In the genomic region with DNA sequence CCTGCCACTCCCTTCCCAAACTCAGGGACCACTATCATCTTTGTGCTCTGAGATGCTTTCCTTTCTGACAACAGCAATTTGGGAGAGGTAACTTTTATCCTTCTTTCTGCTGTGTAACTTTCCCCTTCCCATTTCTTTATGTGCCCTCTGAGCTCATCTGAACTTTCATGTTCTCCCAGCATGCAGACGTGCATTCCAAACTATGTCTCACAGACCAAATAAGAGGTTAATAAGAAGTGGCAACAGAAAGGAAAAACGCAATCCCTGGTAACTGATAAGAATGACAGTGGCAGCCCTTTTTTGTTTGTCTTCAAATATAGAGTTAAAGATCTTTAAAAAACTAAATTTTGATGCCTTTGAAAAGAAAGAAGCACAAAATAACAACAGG, we compare ENCODE assay signal across 10 cellular contexts.
A peak's percentile ranks its signal among the peaks of the same experiment; 100 is the strongest.
DNase-seq lines count a peak whose midpoint lies in the region; ATAC-seq, FAIRE-seq and TF ChIP-seq lines count a peak whose summit lies in the region.
"Had no signal": no experiment of that assay in that cellular context is flagged by ENCODE, and none has a peak within 500 bp of the region (broad histone marks: within the 10 kb centered on the region; RNA-seq: fewer than 3 reads in every experiment).

No MANE protein-coding gene starts in this region.

- DNase-seq in A549 (ENCODE audit: low read depth in 1 of 2, low spot score in 1 of 2) (peak in 1 of 2 experiments; percentile 19), cardiac fibroblast (ENCODE audit: low read depth in 2 of 2) (peak; percentile 62 to 65), NCI-H82 treated with DMSO at 0.1 percent for 48 hours (lab: John Stamatoyannopoulos, UW; ENCODE audit: unreplicated experiment) (no peak), RKO (ENCODE audit: low spot score) (no peak), NCI-H2107 (lab: John Stamatoyannopoulos, UW) (no peak)
- DNase-seq: NCI-H510A, occipital lobe had no signal

- TF ChIP-seq CTCF in A549 (IDR thresholded peaks at IDR 0.05) (no peak), cardiac fibroblast (IDR thresholded peaks at IDR 0.05; ENCODE audit: low read depth, low read length) (no peak)

- TF ChIP-seq EP300 in A549 (IDR thresholded peaks at IDR 0.05): no peak

- ATAC-seq in A549 (peak in 1 of 2 experiments; percentile 71; a peak in 3 of 6 replicates), GM18502 (IDR thresholded peaks at IDR 0.05; ENCODE audit: poor library complexity, unreplicated experiment) (no peak)

- CTCF ChIA-PET in A549 (lab: Yijun Ruan, JAX): no interaction called here

- no peak for TF ChIP-seq POLR2A in A549 (IDR thresholded peaks at IDR 0.05; ENCODE audit: low read length)

- peaks cover 5% of the 10 kb centered on the region; the same call in 1 of the 2 replicates for H3K36me3 ChIP-seq in HUES48 (ENCODE audit: control insufficient read depth, insufficient read depth, low read length)
- H3K36me3 ChIP-seq in mucosa of rectum (ENCODE audit: control insufficient read depth in 2 of 2, insufficient read depth in 2 of 2, low read length in 2 of 2): peaks cover 35 to 37% of the 10 kb centered on the region in 2 donors

- H3K27me3 ChIP-seq in HUES48 (ENCODE audit: control insufficient read depth, insufficient read depth, low read length) (no peaks in the 10 kb centered on the region), mucosa of rectum (ENCODE audit: control insufficient read depth in 2 of 2, insufficient read depth in 2 of 2, low read length in 2 of 2) (no peaks in the 10 kb centered on the region)

- TF ChIP-seq RAD21 in A549 (conservative IDR thresholded peaks at IDR 0.05 in 1 of 2, IDR thresholded peaks at IDR 0.05 in 1 of 2): no peak

- no peaks in the 10 kb centered on the region for H3K9me3 ChIP-seq in A549
- no peaks in the 10 kb centered on the region for H3K9me3 ChIP-seq in HUES48 (ENCODE audit: control insufficient read depth, insufficient read depth, low read length)
- no peaks in the 10 kb centered on the region for H3K9me3 ChIP-seq in mucosa of rectum (ENCODE audit: control insufficient read depth in 2 of 2, low read length in 2 of 2)

- peak overlapping the region; percentile 11 to 59; a peak in 4 of 6 replicates for H3K27ac ChIP-seq in A549
- H3K27ac ChIP-seq in HUES48 (ENCODE audit: low read depth, low read length): peak overlapping the region; percentile 87
- peak overlapping the region; percentile 92 to 96 for H3K27ac ChIP-seq in mucosa of rectum (ENCODE audit: low read depth in 2 of 2, low read length in 2 of 2)

- H3K4me3 ChIP-seq in A549 (no peak overlapping the region), HUES48 (ENCODE audit: low read depth, low read length) (no peak overlapping the region), cardiac fibroblast (replicated peaks in 1 of 2; ENCODE audit: low read depth in 2 of 2, low read length in 2 of 2) (no peak overlapping the region), mucosa of rectum (ENCODE audit: low read length in 2 of 2) (no peak overlapping the region)

- H3K4me1 ChIP-seq in A549 (peaks cover 46% of the 10 kb centered on the region), HUES48 (ENCODE audit: control insufficient read depth, insufficient read depth, low read length) (peaks cover 98% of the 10 kb centered on the region), mucosa of rectum (ENCODE audit: control insufficient read depth in 2 of 2, insufficient read depth in 2 of 2, low read length in 2 of 2) (peaks cover 79 to 82% of the 10 kb centered on the region in 2 donors)

- H3K4me2 ChIP-seq in A549: peak overlapping the region; percentile 47

- no peak for FAIRE-seq in A549 (lab: Jason Lieb, UNC)

- 0 out of 2 replicates have a peak overlapping the region, but pooled peaks have one; percentile 14 for H3K9ac ChIP-seq in HUES48 (ENCODE audit: low read depth, low read length)
- peak overlapping the region in 1 of 2 donors; percentile 41 for H3K9ac ChIP-seq in mucosa of rectum (ENCODE audit: low read depth in 1 of 2, low read length in 2 of 2)

- POLR2A ChIA-PET in A549 (lab: Yijun Ruan, JAX): no interaction called here

- WGBS in A549 (ENCODE audit: missing lambda C conversion rate): 38% methylated on average over 2 of the region's 2 CpGs

TF ChIP-seq in A549, 52 proteins besides CTCF, POLR2A, EP300 and RAD21:
- no peak for TF ChIP-seq RCOR1 (IDR thresholded peaks at IDR 0.05; ENCODE audit: low read depth, low read length)
- TF ChIP-seq, protein P1, sequence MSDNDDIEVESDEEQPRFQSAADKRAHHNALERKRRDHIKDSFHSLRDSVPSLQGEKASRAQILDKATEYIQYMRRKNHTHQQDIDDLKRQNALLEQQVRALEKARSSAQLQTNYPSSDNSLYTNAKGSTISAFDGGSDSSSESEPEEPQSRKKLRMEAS (IDR thresholded peaks at IDR 0.05): no peak
- TF ChIP-seq, protein P2, sequence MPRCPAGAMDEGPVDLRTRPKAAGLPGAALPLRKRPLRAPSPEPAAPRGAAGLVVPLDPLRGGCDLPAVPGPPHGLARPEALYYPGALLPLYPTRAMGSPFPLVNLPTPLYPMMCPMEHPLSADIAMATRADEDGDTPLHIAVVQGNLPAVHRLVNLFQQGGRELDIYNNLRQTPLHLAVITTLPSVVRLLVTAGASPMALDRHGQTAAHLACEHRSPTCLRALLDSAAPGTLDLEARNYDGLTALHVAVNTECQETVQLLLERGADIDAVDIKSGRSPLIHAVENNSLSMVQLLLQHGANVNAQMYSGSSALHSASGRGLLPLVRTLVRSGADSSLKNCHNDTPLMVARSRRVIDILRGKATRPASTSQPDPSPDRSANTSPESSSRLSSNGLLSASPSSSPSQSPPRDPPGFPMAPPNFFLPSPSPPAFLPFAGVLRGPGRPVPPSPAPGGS (IDR thresholded peaks at IDR 0.05): no peak
- TF ChIP-seq, protein P3, sequence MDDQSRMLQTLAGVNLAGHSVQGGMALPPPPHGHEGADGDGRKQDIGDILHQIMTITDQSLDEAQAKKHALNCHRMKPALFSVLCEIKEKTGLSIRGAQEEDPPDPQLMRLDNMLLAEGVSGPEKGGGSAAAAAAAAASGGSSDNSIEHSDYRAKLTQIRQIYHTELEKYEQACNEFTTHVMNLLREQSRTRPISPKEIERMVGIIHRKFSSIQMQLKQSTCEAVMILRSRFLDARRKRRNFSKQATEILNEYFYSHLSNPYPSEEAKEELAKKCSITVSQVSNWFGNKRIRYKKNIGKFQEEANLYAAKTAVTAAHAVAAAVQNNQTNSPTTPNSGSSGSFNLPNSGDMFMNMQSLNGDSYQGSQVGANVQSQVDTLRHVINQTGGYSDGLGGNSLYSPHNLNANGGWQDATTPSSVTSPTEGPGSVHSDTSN (IDR thresholded peaks at IDR 0.05): no peak
- no peak for TF ChIP-seq EHF (CRISPR knock-in tag; IDR thresholded peaks at IDR 0.05)
- TF ChIP-seq TFCP2L1 (CRISPR knock-in tag; IDR thresholded peaks at IDR 0.05): no peak
- no peak for TF ChIP-seq CBX2 (IDR thresholded peaks at IDR 0.05; ENCODE audit: borderline replicate concordance, low read depth)
- no peak for TF ChIP-seq CHD2 (IDR thresholded peaks at IDR 0.05; ENCODE audit: low read length, partially characterized antibody)
- no peak for TF ChIP-seq MAZ (IDR thresholded peaks at IDR 0.05; ENCODE audit: borderline replicate concordance, low read depth, low read length)
- TF ChIP-seq ZNF302 (CRISPR knock-in tag; IDR thresholded peaks at IDR 0.05): no peak
- TF ChIP-seq HOXB13 (CRISPR knock-in tag; IDR thresholded peaks at IDR 0.05; ENCODE audit: low read depth): no peak
- no peak for TF ChIP-seq FOSB (CRISPR knock-in tag; IDR thresholded peaks at IDR 0.05)
- TF ChIP-seq RFX5 (IDR thresholded peaks at IDR 0.05): no peak
- TF ChIP-seq BHLHE40 (IDR thresholded peaks at IDR 0.05; ENCODE audit: low read depth, low read length): no peak
- TF ChIP-seq NPAS2 (CRISPR knock-in tag; IDR thresholded peaks at IDR 0.05; ENCODE audit: borderline replicate concordance): no peak
- TF ChIP-seq NFE2L2 (conservative IDR thresholded peaks at IDR 0.05; ENCODE audit: low read length): no peak
- TF ChIP-seq HOXA7 (CRISPR knock-in tag; IDR thresholded peaks at IDR 0.05): no peak
- TF ChIP-seq, protein P4, sequence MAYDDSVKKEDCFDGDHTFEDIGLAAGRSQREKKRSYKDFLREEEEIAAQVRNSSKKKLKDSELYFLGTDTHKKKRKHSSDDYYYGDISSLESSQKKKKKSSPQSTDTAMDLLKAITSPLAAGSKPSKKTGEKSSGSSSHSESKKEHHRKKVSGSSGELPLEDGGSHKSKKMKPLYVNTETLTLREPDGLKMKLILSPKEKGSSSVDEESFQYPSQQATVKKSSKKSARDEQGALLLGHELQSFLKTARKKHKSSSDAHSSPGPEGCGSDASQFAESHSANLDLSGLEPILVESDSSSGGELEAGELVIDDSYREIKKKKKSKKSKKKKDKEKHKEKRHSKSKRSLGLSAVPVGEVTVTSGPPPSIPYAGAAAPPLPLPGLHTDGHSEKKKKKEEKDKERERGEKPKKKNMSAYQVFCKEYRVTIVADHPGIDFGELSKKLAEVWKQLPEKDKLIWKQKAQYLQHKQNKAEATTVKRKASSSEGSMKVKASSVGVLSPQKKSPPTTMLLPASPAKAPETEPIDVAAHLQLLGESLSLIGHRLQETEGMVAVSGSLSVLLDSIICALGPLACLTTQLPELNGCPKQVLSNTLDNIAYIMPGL (CRISPR knock-in tag; IDR thresholded peaks at IDR 0.05; ENCODE audit: borderline replicate concordance): no peak
- TF ChIP-seq CHD4 (IDR thresholded peaks at IDR 0.05; ENCODE audit: borderline replicate concordance): no peak

Comparison
In these comparisons a context has a peak if more than half of its experiments do, and no peak if none do; other contexts are left out.
1. DNase-seq: peak in cardiac fibroblast (2 of 2); none in NCI-H82 treated with DMSO at 0.1 percent for 48 hours (single experiment), RKO (single experiment) and NCI-H2107 (single experiment).
2. H3K27ac ChIP-seq: peak in every context shown above with its lines; median percentile 94 in mucosa of rectum; 87 in HUES48; 35 in A549.